Comparison of ENCODE assay signal across 8 cellular contexts in genomic region chr4:3201718-3202702, GRCh38. TPM values are rescaled to one million over a fixed set of nuclear protein-coding genes. Genes with fewer than 3 reads are reported as not detected.
DNase-seq lines count a peak whose midpoint lies in the region; ATAC-seq and TF ChIP-seq lines count a peak whose summit lies in the region.

No MANE protein-coding gene starts in this region.

- H3K9me3 ChIP-seq in HEK293 (ENCODE audit: control insufficient read depth, insufficient read depth, low read depth, low read length) (no peaks in the 10 kb centered on the region), vagina (no peaks in the 10 kb centered on the region)

- POLR2A ChIA-PET in HEK293 (lab: Yijun Ruan, JAX), result no interaction called here
- POLR2A ChIA-PET in activated naive CD8-positive, alpha-beta T cell treated with anti-CD3 and anti-CD28 coated beads, Interleukin-2, amount 10 ng/mL, durations not matched to agents 7 days and 5 days (lab: Charles Lee), result no interaction called here

- CTCF ChIA-PET in HEK293 (lab: Yijun Ruan, JAX), result interaction anchor here (0.6 kb wide), 2 partner anchors 23 to 121 kb away, joined by 3 to 5 read pairs; no protein-coding TSS in a partner anchor

- no peak for TF ChIP-seq POLR2A in vagina (IDR thresholded peaks at IDR 0.05)

- H3K27ac ChIP-seq in HEK293 (ENCODE audit: extremely low read depth, low read depth, low read length), result no peak overlapping the region
- peak overlapping the region; percentile 51 for H3K27ac ChIP-seq in vagina

- no peaks in the 10 kb centered on the region for H3K27me3 Mint-ChIP-seq in activated naive CD8-positive, alpha-beta T cell treated with anti-CD3 and anti-CD28 coated beads, Interleukin-2, amount 10 ng/mL, durations not matched to agents 7 days and 5 days
- H3K27me3 Mint-ChIP-seq in nephron (ENCODE audit: low read depth), result no peaks in the 10 kb centered on the region

- H3K36me3 Mint-ChIP-seq in activated naive CD8-positive, alpha-beta T cell treated with anti-CD3 and anti-CD28 coated beads, Interleukin-2, amount 10 ng/mL, durations not matched to agents 7 days and 5 days, result peaks cover 17% of the 10 kb centered on the region
- peaks cover 19% of the 10 kb centered on the region for H3K36me3 Mint-ChIP-seq in nephron (ENCODE audit: low read depth)

- peak; percentile 97 for ATAC-seq in activated naive CD8-positive, alpha-beta T cell treated with anti-CD3 and anti-CD28 coated beads, Interleukin-2, amount 10 ng/mL, durations not matched to agents 7 days and 5 days (ENCODE audit: low read depth)

- DNase-seq in CMK (ENCODE audit: low read depth), result peak; percentile 18
- peak; percentile 61 for DNase-seq in T follicular helper cell (ENCODE audit: low read depth)
- peak; percentile 71 for DNase-seq in activated naive CD8-positive, alpha-beta T cell treated with anti-CD3 and anti-CD28 coated beads, Interleukin-2, amount 10 ng/mL, durations not matched to agents 7 days and 5 days
- DNase-seq in vagina (ENCODE audit: extremely low spot score in 2 of 2), result no peak
- no peak for DNase-seq in HuH-7.5 (ENCODE audit: low spot score)
- DNase-seq in NCI-H1105 treated with DMSO at 0.1 percent for 48 hours (lab: John Stamatoyannopoulos, UW), result no peak

- peak overlapping the region; percentile 86 for H3K27ac Mint-ChIP-seq in activated naive CD8-positive, alpha-beta T cell treated with anti-CD3 and anti-CD28 coated beads, Interleukin-2, amount 10 ng/mL, durations not matched to agents 7 days and 5 days
- H3K27ac Mint-ChIP-seq in nephron, result peak overlapping the region; percentile 31 to 64 (median 47)

- TF ChIP-seq CTCF in HEK293 (tag by site-specific recombination; IDR thresholded peaks at IDR 0.05) (no peak), nephron (IDR thresholded peaks at IDR 0.05; ENCODE audit: unreplicated experiment in 3 of 3) (no peak), vagina (IDR thresholded peaks at IDR 0.05) (no peak)

- H3K36me3 ChIP-seq in HEK293 (ENCODE audit: control insufficient read depth in 2 of 2, insufficient read depth in 1 of 2, low read length in 2 of 2) (peaks cover 0 to 53% of the 10 kb centered on the region in 2 experiments; a peak in 2 of 3 replicates), vagina (peaks cover 0 to 11% of the 10 kb centered on the region in 2 donors)

- no peak overlapping the region for H3K4me3 ChIP-seq in HEK293 (ENCODE audit: low read depth, low read length)
- H3K4me3 ChIP-seq in vagina, result no peak overlapping the region

- intact Hi-C loops in vagina (cut with DNase I), result loop anchor here (10.0 kb wide), 1 partner anchor 93 kb away; the partner anchor contains the start of gene RGS12

- no peaks in the 10 kb centered on the region for H3K4me1 ChIP-seq in HEK293 (ENCODE audit: control insufficient read depth, insufficient read depth, low read length)
- H3K4me1 ChIP-seq in vagina, result peaks cover 35% of the 10 kb centered on the region

- peaks cover 39% of the 10 kb centered on the region for H3K4me1 Mint-ChIP-seq in activated naive CD8-positive, alpha-beta T cell treated with anti-CD3 and anti-CD28 coated beads, Interleukin-2, amount 10 ng/mL, durations not matched to agents 7 days and 5 days
- H3K4me1 Mint-ChIP-seq in nephron, result peaks cover 29% of the 10 kb centered on the region

- no peaks in the 10 kb centered on the region for H3K9me3 Mint-ChIP-seq in activated naive CD8-positive, alpha-beta T cell treated with anti-CD3 and anti-CD28 coated beads, Interleukin-2, amount 10 ng/mL, durations not matched to agents 7 days and 5 days
- no peaks in the 10 kb centered on the region for H3K9me3 Mint-ChIP-seq in nephron

- H3K4me3 Mint-ChIP-seq in activated naive CD8-positive, alpha-beta T cell treated with anti-CD3 and anti-CD28 coated beads, Interleukin-2, amount 10 ng/mL, durations not matched to agents 7 days and 5 days, result peak overlapping the region; percentile 66
- peak overlapping the region in 1 of 3 experiments; percentile 20 for H3K4me3 Mint-ChIP-seq in nephron

- no peaks in the 10 kb centered on the region for H3K27me3 ChIP-seq in vagina

TF ChIP-seq in HEK293, 187 proteins besides CTCF, POLR2A, EP300 and RAD21:
- TF ChIP-seq, protein P1, sequence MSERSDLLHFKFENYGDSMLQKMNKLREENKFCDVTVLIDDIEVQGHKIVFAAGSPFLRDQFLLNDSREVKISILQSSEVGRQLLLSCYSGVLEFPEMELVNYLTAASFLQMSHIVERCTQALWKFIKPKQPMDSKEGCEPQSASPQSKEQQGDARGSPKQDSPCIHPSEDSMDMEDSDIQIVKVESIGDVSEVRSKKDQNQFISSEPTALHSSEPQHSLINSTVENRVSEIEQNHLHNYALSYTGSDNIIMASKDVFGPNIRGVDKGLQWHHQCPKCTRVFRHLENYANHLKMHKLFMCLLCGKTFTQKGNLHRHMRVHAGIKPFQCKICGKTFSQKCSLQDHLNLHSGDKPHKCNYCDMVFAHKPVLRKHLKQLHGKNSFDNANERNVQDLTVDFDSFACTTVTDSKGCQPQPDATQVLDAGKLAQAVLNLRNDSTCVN (tag by site-specific recombination; optimal IDR thresholded peaks at IDR 0.05), result no peak
- 0 out of 2 replicates have a peak, but pooled peaks have one; percentile 17 for TF ChIP-seq FEZF1 (tag by site-specific recombination; IDR thresholded peaks at IDR 0.05)
- no peak for TF ChIP-seq YY2 (tag by site-specific recombination; IDR thresholded peaks at IDR 0.05)
- TF ChIP-seq OVOL3 (tag by site-specific recombination; IDR thresholded peaks at IDR 0.05), result no peak
TF ChIP-seq in HEK293: peak in this region for 1.

RNA-seq across cellular contexts. Expression of gene MSANTD1, which starts 46.9 kb away (rescaled TPM):
- 1 to 10 TPM; 1.3 to 1.4 TPM for total RNA-seq in activated naive CD8-positive, alpha-beta T cell treated with anti-CD3 and anti-CD28 coated beads, Interleukin-2, amount 10 ng/mL, durations not matched to agents 7 days and 5 days
- total RNA-seq in vagina, result 0.49 TPM

Comparison
In these comparisons a context has a peak if more than half of its experiments do, and no peak if none do; other contexts are left out.
1. DNase-seq: peak in CMK (single experiment), T follicular helper cell (single experiment) and activated naive CD8-positive, alpha-beta T cell treated with anti-CD3 and anti-CD28 coated beads, Interleukin-2, amount 10 ng/mL, durations not matched to agents 7 days and 5 days (single experiment); none in vagina (0 of 2), HuH-7.5 (single experiment) and NCI-H1105 treated with DMSO at 0.1 percent for 48 hours (single experiment).